In genomic region chr17:31446195-31446967, GRCh38 we compare ENCODE assay signal across 21 cellular contexts. TPM values are rescaled to one million over a fixed set of nuclear protein-coding genes. Genes with fewer than 3 reads are reported as not detected.
DNase-seq lines count a peak whose midpoint lies in the region; ATAC-seq, FAIRE-seq and TF ChIP-seq lines count a peak whose summit lies in the region.
"Had no signal": no experiment of that assay in that cellular context is flagged by ENCODE, and none has a peak within 500 bp of the region (broad histone marks: within the 10 kb centered on the region; RNA-seq: fewer than 3 reads in every experiment).

No MANE protein-coding gene starts in this region.

- H3K27me3 Mint-ChIP-seq in Caco-2 (ENCODE audit: insufficient read depth, unreplicated experiment) (no peaks in the 10 kb centered on the region), osteocyte (ENCODE audit: unreplicated experiment) (peaks cover 7% of the 10 kb centered on the region)
- H3K27me3 Mint-ChIP-seq: activated CD4-positive, alpha-beta memory T cell treated with anti-CD3 and anti-CD28 coated beads for 36 hours had no signal

- no peak for TF ChIP-seq EP300 in H1 (IDR thresholded peaks at IDR 0.05; ENCODE audit: borderline replicate concordance in 1 of 2, low read depth in 2 of 2, low read length in 2 of 2)

- peak overlapping the region; percentile 13; the same call in 1 of the 2 replicates for H3K18ac ChIP-seq in H1 (ENCODE audit: extremely low read depth, low read length)

- no peak overlapping the region for H3K4ac ChIP-seq in H1 (replicated peaks; ENCODE audit: insufficient read length, low read depth, low read length)

- H3K27ac ChIP-seq in H1 (ENCODE audit: low read depth, low read length), result no peak overlapping the region
- H3K27ac ChIP-seq: SJSA1, transverse colon had no signal

- H3K79me2 ChIP-seq in H1 (ENCODE audit: control insufficient read depth in 1 of 2, insufficient read depth in 2 of 2, low read length in 2 of 2), result no peaks in the 10 kb centered on the region

- no peak overlapping the region for H2BK5ac ChIP-seq in H1 (ENCODE audit: low read depth, low read length)

- TF ChIP-seq POLR2A in NB4 (IDR thresholded peaks at IDR 0.05; ENCODE audit: extremely low read depth, insufficient read length), result no peak
- TF ChIP-seq POLR2A in H1 (IDR thresholded peaks at IDR 0.05; ENCODE audit: control extremely low read depth in 1 of 2, low read depth in 2 of 2, low read length in 2 of 2), result no peak

- H4K91ac ChIP-seq in H1 (replicated peaks; ENCODE audit: insufficient read length, low read length), result no peak overlapping the region

- no peak overlapping the region for H2AK5ac ChIP-seq in H1 (ENCODE audit: low read depth, low read length)

- no peak overlapping the region for H2AFZ ChIP-seq in H1 (ENCODE audit: low read length)

- no peaks in the 10 kb centered on the region for H4K20me1 ChIP-seq in H1 (replicated peaks in 1 of 2; ENCODE audit: control insufficient read depth in 1 of 2, insufficient read depth in 2 of 2, low read length in 2 of 2)

- no peak overlapping the region for H4K5ac ChIP-seq in H1 (ENCODE audit: insufficient read length, low read depth, low read length)

- peaks cover 11% of the 10 kb centered on the region for H3K4me1 ChIP-seq in Caco-2
- H3K4me1 ChIP-seq in H1 (replicated peaks in 1 of 4; ENCODE audit: control insufficient read depth in 3 of 4, insufficient read depth in 4 of 4, low read length in 3 of 4), result peaks cover 0 to 3% (median under 1%) of the 10 kb centered on the region in 4 experiments; a peak in 1 of 7 replicates
- H3K4me1 ChIP-seq: SJSA1 had no signal

- POLR2A ChIA-PET in Caco-2 (lab: Charles Lee), result no interaction called here
- POLR2A ChIA-PET in H1 (lab: Charles Lee; ENCODE audit: partially characterized antibody), result no interaction called here

- H3K9ac ChIP-seq in H1 (replicated peaks in 1 of 4; ENCODE audit: extremely low read depth in 1 of 4, low read depth in 3 of 4, low read length in 3 of 4), result no peak overlapping the region

- no peak overlapping the region for H2BK120ac ChIP-seq in H1 (replicated peaks; ENCODE audit: low read depth, low read length)

- no peak for DNase-seq in Caco-2
- DNase-seq in NB4 (ENCODE audit: low read depth), result no peak
- DNase-seq in H1 (ENCODE audit: low read depth in 1 of 2, low spot score in 2 of 2), result no peak
- DNase-seq in osteocyte (ENCODE audit: extremely low spot score, unreplicated experiment), result no peak
- no peak for DNase-seq in DMS79 treated with DMSO at 0.1 percent for 48 hours (lab: John Stamatoyannopoulos, UW)
- DNase-seq in sciatic nerve (ENCODE audit: low spot score), result no peak
- no peak for DNase-seq in NCI-H1436 (lab: John Stamatoyannopoulos, UW)
- DNase-seq in EL, result no peak
- DNase-seq: activated CD4-positive, alpha-beta memory T cell treated with anti-CD3 and anti-CD28 coated beads for 36 hours; cortex of kidney; DMS153; NCI-H226; NK-92 treated with Interleukin-12 subunit alpha and Interleukin-12 subunit beta, amount 100 ng/mL, for 24 hours; retina; stimulated activated CD8-positive, alpha-beta memory T cell treated with anti-CD3 and anti-CD28 coated beads, Interleukin-4, amount 100 ng/mL, for 48 hours; transverse colon had no signal

- H3K14ac ChIP-seq in H1 (ENCODE audit: insufficient read length), result no peak overlapping the region

- H2BK15ac ChIP-seq in H1 (ENCODE audit: low read length), result no peak overlapping the region; the same call in 1 of the 2 replicates

- no peak overlapping the region for H3K56ac ChIP-seq in H1 (replicated peaks; ENCODE audit: insufficient read length, low read depth, low read length)

- no peak overlapping the region for H4K8ac ChIP-seq in H1 (ENCODE audit: extremely low read depth, insufficient read depth, low read length)

- 0 out of 4 replicates have a peak, but pooled peaks of 1 of the 2 experiments have one; percentile 4 for TF ChIP-seq RAD21 in H1 (IDR thresholded peaks at IDR 0.05 in 1 of 2, conservative IDR thresholded peaks at IDR 0.05 in 1 of 2; ENCODE audit: low read depth in 2 of 2, low read length in 2 of 2)

- no TSS peak for BruUV-seq in Caco-2 (replicated peaks; lab: Mats Ljungman, UMichigan)

- no peak overlapping the region for H3K23ac ChIP-seq in H1 (ENCODE audit: insufficient read length)

- no peaks in the 10 kb centered on the region for H3K36me3 ChIP-seq in Caco-2 (ENCODE audit: control insufficient read depth, insufficient read depth, low read length)
- H3K36me3 ChIP-seq in H1 (ENCODE audit: control insufficient read depth in 2 of 4, insufficient read depth in 4 of 4, low read length in 3 of 4), result no peaks in the 10 kb centered on the region
- H3K36me3 ChIP-seq: SJSA1, transverse colon had no signal

- TF ChIP-seq CTCF in Caco-2 (IDR thresholded peaks at IDR 0.05; ENCODE audit: insufficient read depth in 1 of 2, low read depth in 1 of 2, low read length in 1 of 2, severe bottlenecking in 1 of 2, unreplicated experiment in 1 of 2) (peak in 1 of 2 experiments; percentile 32), NB4 (IDR thresholded peaks at IDR 0.05; ENCODE audit: low read depth, low read length) (peak; percentile 17), H1 (IDR thresholded peaks at IDR 0.05; ENCODE audit: control extremely low read depth in 1 of 3, insufficient read depth in 1 of 3, low read depth in 1 of 3, low read length in 3 of 3) (peak in 1 of 3 experiments; percentile 12; a peak in 1 of 4 replicates), osteocyte (IDR thresholded peaks at IDR 0.05) (peak; percentile 12)

- H2BK12ac ChIP-seq in H1 (ENCODE audit: low read depth, low read length), result no peak overlapping the region

- H3K9me3 Mint-ChIP-seq in Caco-2 (ENCODE audit: unreplicated experiment) (no peaks in the 10 kb centered on the region), osteocyte (ENCODE audit: unreplicated experiment) (no peaks in the 10 kb centered on the region)
- H3K9me3 Mint-ChIP-seq: activated CD4-positive, alpha-beta memory T cell treated with anti-CD3 and anti-CD28 coated beads for 36 hours; activated T-helper 1 cell treated with anti-CD3 and anti-CD28 coated beads, Interleukin-12 subunit alpha, Interleukin-12 subunit beta, Interleukin-2, Interleukin-4 antibody, amounts not matched to agents 30 ng/mL and 10 ng/mL and 1 ng/mL, durations not matched to agents 14 hours and 24 hours and 36 hours; nephron had no signal

- H3K4me1 Mint-ChIP-seq in Caco-2 (ENCODE audit: low read depth, unreplicated experiment) (peaks cover 10% of the 10 kb centered on the region), osteocyte (ENCODE audit: unreplicated experiment) (peaks cover 3% of the 10 kb centered on the region)
- H3K4me1 Mint-ChIP-seq: nephron had no signal

- no peaks in the 10 kb centered on the region for H3K36me3 Mint-ChIP-seq in Caco-2 (ENCODE audit: insufficient read depth, unreplicated experiment)
- no peaks in the 10 kb centered on the region for H3K36me3 Mint-ChIP-seq in osteocyte (ENCODE audit: unreplicated experiment)
- H3K36me3 Mint-ChIP-seq: activated CD4-positive, alpha-beta memory T cell treated with anti-CD3 and anti-CD28 coated beads for 36 hours had no signal

- H3K4me3 Mint-ChIP-seq in Caco-2 (ENCODE audit: unreplicated experiment), result no peak overlapping the region
- no peak overlapping the region for H3K4me3 Mint-ChIP-seq in osteocyte (ENCODE audit: unreplicated experiment)
- H3K4me3 Mint-ChIP-seq: activated CD4-positive, alpha-beta memory T cell treated with anti-CD3 and anti-CD28 coated beads for 36 hours; activated T-helper 1 cell treated with anti-CD3 and anti-CD28 coated beads, Interleukin-12 subunit alpha, Interleukin-12 subunit beta, Interleukin-2, Interleukin-4 antibody, amounts not matched to agents 30 ng/mL and 10 ng/mL and 1 ng/mL, durations not matched to agents 14 hours and 24 hours and 36 hours; B cell; nephron had no signal

- no peak overlapping the region for H3K4me2 ChIP-seq in H1 (ENCODE audit: insufficient read depth in 1 of 2, low read depth in 2 of 2, low read length in 2 of 2)

- 93% methylated on average over 13 of the region's 13 CpGs; no CpG with 5 or more reads in 1 of the 2 experiments for WGBS in H1 (ENCODE audit: extremely low coverage in 1 of 2, insufficient coverage in 1 of 2, insufficient read length in 1 of 2, insufficient replicate concordance in 2 of 2, low coverage in 1 of 2, low lambda C conversion rate in 2 of 2, missing lambda C conversion rate in 1 of 2), 2 experiments

- H3K27me3 ChIP-seq in Caco-2 (replicated peaks; ENCODE audit: control insufficient read depth, insufficient read depth, low read length) (no peaks in the 10 kb centered on the region), H1 (replicated peaks in 1 of 4; ENCODE audit: control insufficient read depth in 3 of 4, extremely low read depth in 1 of 4, insufficient read depth in 3 of 4, low read length in 3 of 4) (no peaks in the 10 kb centered on the region)
- H3K27me3 ChIP-seq: SJSA1, transverse colon had no signal

- no peaks in the 10 kb centered on the region for H3K23me2 ChIP-seq in H1 (ENCODE audit: low read depth, low read length)

- no peak for ATAC-seq in sciatic nerve

- no peaks in the 10 kb centered on the region for H3K79me1 ChIP-seq in H1 (ENCODE audit: low read depth, low read length)

- no peak overlapping the region for H3K4me3 ChIP-seq in Caco-2 (ENCODE audit: low read depth, low read length)
- no peak overlapping the region for H3K4me3 ChIP-seq in NB4 (ENCODE audit: low read depth, low read length)
- H3K4me3 ChIP-seq in H1 (ENCODE audit: extremely low read depth in 1 of 4, insufficient read depth in 2 of 4, low read depth in 3 of 4, low read length in 4 of 4), result no peak overlapping the region
- H3K4me3 ChIP-seq: SJSA1, transverse colon had no signal

- no peaks in the 10 kb centered on the region for H3K9me3 ChIP-seq in Caco-2
- H3K9me3 ChIP-seq in H1 (ENCODE audit: insufficient read depth in 2 of 2, low read depth in 1 of 2, low read length in 1 of 2), result no peaks in the 10 kb centered on the region
- H3K9me3 ChIP-seq: SJSA1, transverse colon had no signal

- intact Hi-C loops in Caco-2 (cut with micrococcal nuclease; ENCODE audit: unreplicated experiment) (no loop called here), sciatic nerve (cut with DNase I) (no loop called here)

- CTCF ChIA-PET in Caco-2 (lab: Charles Lee) (no interaction called here), H1 (lab: Charles Lee; ENCODE audit: partially characterized antibody) (interaction anchor here (0.8 to 17.3 kb wide), 6 partner anchors 8 to 81 kb away, joined by 3 to 325 read pairs (median 6); no protein-coding TSS in a partner anchor)

- no peak for FAIRE-seq in H1 (lab: Jason Lieb, UNC)
- FAIRE-seq: TTC549 had no signal

- H2BK20ac ChIP-seq in H1 (ENCODE audit: low read length), result no peak overlapping the region

- peak overlapping the region; percentile 12 for H3K27ac Mint-ChIP-seq in Caco-2 (ENCODE audit: unreplicated experiment)
- no peak overlapping the region for H3K27ac Mint-ChIP-seq in osteocyte (ENCODE audit: unreplicated experiment)
- H3K27ac Mint-ChIP-seq: activated CD4-positive, alpha-beta memory T cell treated with anti-CD3 and anti-CD28 coated beads for 36 hours; activated T-helper 1 cell treated with anti-CD3 and anti-CD28 coated beads, Interleukin-12 subunit alpha, Interleukin-12 subunit beta, Interleukin-2, Interleukin-4 antibody, amounts not matched to agents 30 ng/mL and 10 ng/mL and 1 ng/mL, durations not matched to agents 14 hours and 24 hours and 36 hours; B cell; nephron had no signal

RNA-seq across cellular contexts. Expression of gene RAB11FIP4, which starts 54.9 kb away (rescaled TPM):
- total RNA-seq in Caco-2 (2022) (84.2 and 90.3 TPM in 2 replicates), osteocyte (0.99 and 1.0 TPM in 2 replicates), sciatic nerve (7.6 TPM)
- total RNA-seq in H1 (2021; fragmentation: NEBNext Ultra II Directional; extraction: Animal tissue kit (Norgen Biotek cat#: 25700)), result 53.2 and 60.5 TPM in 2 replicates
- 21.7 and 26.0 TPM in 2 replicates for polyA plus RNA-seq in H1 (2011; rRNA removed)
- 34.7 TPM for polyA plus RNA-seq in H1 (2011; cell fraction: cytosol; rRNA removed)
- polyA plus RNA-seq in H1 (2011; cell fraction: nucleus; rRNA removed), result 41.3 TPM
- 25.5 to 36.8 TPM (median 34.5 TPM) in 4 replicates for polyA plus RNA-seq in H1 (2012, experiment 1 of 2)
- polyA plus RNA-seq in H1 (2012, experiment 2 of 2), result 13.8 TPM
- 20.5 TPM for polyA plus RNA-seq in H1 (2013, experiment 1 of 2)
- polyA plus RNA-seq in H1 (2013, experiment 2 of 2), result 20.5 TPM
- polyA minus RNA-seq in H1 (2011; rRNA and poly(A)+ RNA removed), result 44.4 and 58.7 TPM in 2 replicates
- polyA minus RNA-seq in H1 (2011; cell fraction: cytosol; rRNA and poly(A)+ RNA removed), result 33.5 TPM
- 37.3 TPM for polyA minus RNA-seq in H1 (2011; cell fraction: nucleus; rRNA and poly(A)+ RNA removed)
